ENCODE assay signal across 17 cellular contexts in genomic region chr4:104750008-104750407, GRCh38.
DNase-seq lines count a peak whose midpoint lies in the region; ATAC-seq, FAIRE-seq and TF ChIP-seq lines count a peak whose summit lies in the region.
"Had no signal": no experiment of that assay in that cellular context is flagged by ENCODE, and none has a peak within 500 bp of the region (broad histone marks: within the 10 kb centered on the region; RNA-seq: fewer than 3 reads in every experiment).

No MANE protein-coding gene starts in this region.

- CTCF ChIA-PET in HepG2 (lab: Yijun Ruan, JAX; ENCODE audit: low intra/inter-chr PET ratio, low total read pairs) (no interaction called here), HCT116 (lab: Charles Lee) (no interaction called here)

- TF ChIP-seq RAD21 in HepG2 (CRISPR knock-in tag; IDR thresholded peaks at IDR 0.05) (no peak), HCT116 (IDR thresholded peaks at IDR 0.05; ENCODE audit: low read depth) (no peak)

- peak; percentile 25 to 71 (median 45) for ATAC-seq in right lobe of liver
- no peak for ATAC-seq in HepG2
- no peak for ATAC-seq in HCT116
- ATAC-seq in left lobe of liver: peak; percentile 27
- ATAC-seq in GM21717 (IDR thresholded peaks at IDR 0.05; ENCODE audit: unreplicated experiment): no peak

- FAIRE-seq in HepG2 (lab: Jason Lieb, UNC): no peak
- FAIRE-seq: A204.1, GM12892 had no signal

- H3K27ac ChIP-seq in right lobe of liver (no peak overlapping the region), HepG2 (ENCODE audit: extremely low read length, insufficient read depth, low read length) (no peak overlapping the region), HCT116 (ENCODE audit: low read depth, low read length) (no peak overlapping the region), hepatocyte (no peak overlapping the region)
- H3K27ac ChIP-seq: GM23248 had no signal

- POLR2A ChIA-PET in HepG2 (lab: Yijun Ruan, JAX): no interaction called here
- POLR2A ChIA-PET in HCT116 (lab: Charles Lee): no interaction called here

- WGBS in right lobe of liver (ENCODE audit: insufficient coverage, low coverage, low lambda C conversion rate, missing lambda C conversion rate): 31% methylated on average over 2 of the region's 2 CpGs
- 0% methylated on average over 2 of the region's 2 CpGs for WGBS in HepG2 (ENCODE audit: low lambda C conversion rate)
- 86% methylated on average over 2 of the region's 2 CpGs for WGBS in hepatocyte (ENCODE audit: low lambda C conversion rate, missing lambda C conversion rate)

- H3K79me2 ChIP-seq in HepG2 (ENCODE audit: insufficient read depth, low read length): no peaks in the 10 kb centered on the region
- no peaks in the 10 kb centered on the region for H3K79me2 ChIP-seq in HCT116 (ENCODE audit: insufficient read depth, low read length)
- H3K79me2 ChIP-seq in hepatocyte: no peaks in the 10 kb centered on the region

- H3K27me3 ChIP-seq in right lobe of liver (no peaks in the 10 kb centered on the region), HepG2 (ENCODE audit: control insufficient read depth in 1 of 2, insufficient read depth in 2 of 2, low read length in 2 of 2) (no peaks in the 10 kb centered on the region), HCT116 (ENCODE audit: insufficient read depth, low read length) (no peaks in the 10 kb centered on the region), hepatocyte (no peaks in the 10 kb centered on the region)
- H3K27me3 ChIP-seq: BE2C had no signal

- H3K9ac ChIP-seq in HepG2 (ENCODE audit: insufficient read depth, low read depth, low read length): no peak overlapping the region
- H3K9ac ChIP-seq in HCT116 (ENCODE audit: low read length): no peak overlapping the region
- H3K9ac ChIP-seq: GM23248 had no signal

- H3K4me3 ChIP-seq in right lobe of liver (no peak overlapping the region), HepG2 (replicated peaks in 1 of 3; ENCODE audit: insufficient read depth in 1 of 3, low read depth in 2 of 3, low read length in 3 of 3) (no peak overlapping the region), HCT116 (replicated peaks in 1 of 2; ENCODE audit: low read depth in 1 of 2, low read length in 2 of 2) (no peak overlapping the region), hepatocyte (no peak overlapping the region)
- H3K4me3 ChIP-seq: GM23248, HAP-1 had no signal

- H4K20me1 ChIP-seq in HepG2 (ENCODE audit: insufficient read depth, low read length) (no peaks in the 10 kb centered on the region), HCT116 (ENCODE audit: insufficient read depth) (no peaks in the 10 kb centered on the region), hepatocyte (ENCODE audit: insufficient read depth, poor library complexity, severe bottlenecking) (no peaks in the 10 kb centered on the region)

- TF ChIP-seq EP300 in HepG2 (IDR thresholded peaks at IDR 0.05; ENCODE audit: low read depth in 2 of 2, low read length in 2 of 2) (no peak), HepG2 (CRISPR knock-in tag; IDR thresholded peaks at IDR 0.05; ENCODE audit: borderline replicate concordance) (no peak)

- DNase-seq in right lobe of liver (no peak), HepG2 (ENCODE audit: low spot score) (no peak), HCT116 (ENCODE audit: low read depth, low spot score) (no peak), left lobe of liver (ENCODE audit: low spot score) (no peak), hepatocyte (ENCODE audit: low spot score) (no peak), SKM-1 (lab: John Stamatoyannopoulos, UW; ENCODE audit: unreplicated experiment) (no peak)
- DNase-seq: ACHN; BE2C; CD4-positive, alpha-beta memory T cell; DMS153; DMS79; GDM1; GM23248 had no signal

- H3K9me3 ChIP-seq in right lobe of liver (no peaks in the 10 kb centered on the region), HepG2 (ENCODE audit: low read length) (no peaks in the 10 kb centered on the region), HCT116 (ENCODE audit: control insufficient read depth in 1 of 2, insufficient read depth in 1 of 2, low read depth in 1 of 2, low read length in 2 of 2) (no peaks in the 10 kb centered on the region), hepatocyte (ENCODE audit: low read depth) (no peaks in the 10 kb centered on the region)
- H3K9me3 ChIP-seq: BE2C, HAP-1 had no signal

- H3K9me2 ChIP-seq in HCT116 (ENCODE audit: insufficient read depth) (no peaks in the 10 kb centered on the region), hepatocyte (replicated peaks; ENCODE audit: insufficient read depth) (no peaks in the 10 kb centered on the region)

- BruUV-seq in HepG2 (replicated peaks; lab: Mats Ljungman, UMichigan): no TSS peak
- no TSS peak for BruUV-seq in HCT116 (replicated peaks; lab: Mats Ljungman, UMichigan)

- H2AFZ ChIP-seq in HepG2 (ENCODE audit: low read length): no peak overlapping the region
- peak overlapping the region; percentile 19 for H2AFZ ChIP-seq in HCT116 (ENCODE audit: low read depth, low read length, poor library complexity, severe bottlenecking)
- H2AFZ ChIP-seq in hepatocyte: no peak overlapping the region
- H2AFZ ChIP-seq: GM23248 had no signal

- intact Hi-C loops in right lobe of liver (cut with DNase I): no loop called here
- intact Hi-C loops in HepG2 (cut with micrococcal nuclease; ENCODE audit: unreplicated experiment): no loop called here
- intact Hi-C loops in HCT116 (cut with micrococcal nuclease): no loop called here

- RAD21 ChIA-PET in HCT116 (lab: Charles Lee; ENCODE audit: low non-redundant PET in 1 of 2, low total read pairs in 2 of 2, uncharacterized antibody in 2 of 2, unreplicated experiment in 2 of 2): no interaction called here

- H3K4me2 ChIP-seq in HepG2 (ENCODE audit: low read depth, low read length) (no peak overlapping the region), HCT116 (ENCODE audit: low read length) (no peak overlapping the region), hepatocyte (no peak overlapping the region)

- in situ Hi-C loops in HepG2 (cut with HindIII; ENCODE audit: extremely low pct_ligation_motif_present, low pct_unique_long_range_greater_than_20kb): no loop called here

- TF ChIP-seq POLR2A in right lobe of liver (IDR thresholded peaks at IDR 0.05) (no peak), HepG2 (IDR thresholded peaks at IDR 0.05; ENCODE audit: insufficient read depth in 1 of 2, low read depth in 2 of 2, low read length in 2 of 2) (no peak), HCT116 (IDR thresholded peaks at IDR 0.05; ENCODE audit: borderline replicate concordance, extremely low read depth, insufficient read depth, insufficient read length) (no peak)

- no peaks in the 10 kb centered on the region for H3K36me3 ChIP-seq in right lobe of liver
- no peaks in the 10 kb centered on the region for H3K36me3 ChIP-seq in HepG2 (replicated peaks in 1 of 2; ENCODE audit: control insufficient read depth in 1 of 2, insufficient read depth in 2 of 2, low read length in 2 of 2)
- H3K36me3 ChIP-seq in HCT116 (ENCODE audit: control insufficient read depth in 1 of 2, insufficient read depth in 2 of 2, low read length in 2 of 2): no peaks in the 10 kb centered on the region
- no peaks in the 10 kb centered on the region for H3K36me3 ChIP-seq in hepatocyte (replicated peaks; ENCODE audit: insufficient read depth, low read depth)
- H3K36me3 ChIP-seq: BE2C, HAP-1 had no signal

- no peak for TF ChIP-seq CTCF in right lobe of liver (IDR thresholded peaks at IDR 0.05)
- TF ChIP-seq CTCF in HepG2 (CRISPR knock-in tag; IDR thresholded peaks at IDR 0.05): no peak
- no peak for TF ChIP-seq CTCF in HCT116 (IDR thresholded peaks at IDR 0.05 in 2 of 3, conservative IDR thresholded peaks at IDR 0.05 in 1 of 3; ENCODE audit: borderline replicate concordance in 1 of 3, insufficient read depth in 1 of 3, low read depth in 2 of 3, low read length in 2 of 3)
- no peak for TF ChIP-seq CTCF in hepatocyte (IDR thresholded peaks at IDR 0.05; ENCODE audit: poor library complexity)

- H3K4me1 ChIP-seq in right lobe of liver (no peaks in the 10 kb centered on the region), HepG2 (ENCODE audit: insufficient read depth, low read length) (no peaks in the 10 kb centered on the region), HCT116 (ENCODE audit: control insufficient read depth in 1 of 2, insufficient read depth in 2 of 2, low read length in 2 of 2) (peaks cover 3 to 18% of the 10 kb centered on the region in 2 experiments; a peak in 3 of 4 replicates), hepatocyte (ENCODE audit: insufficient read depth) (no peaks in the 10 kb centered on the region)
- H3K4me1 ChIP-seq: BE2C, HAP-1 had no signal

TF ChIP-seq in HepG2, 621 proteins besides CTCF, POLR2A, EP300 and RAD21 (continues in another document):
- TF ChIP-seq SMAD9 (CRISPR knock-in tag; IDR thresholded peaks at IDR 0.05) (no peak), ZNF703 (CRISPR knock-in tag; IDR thresholded peaks at IDR 0.05; ENCODE audit: borderline replicate concordance) (no peak), ZNF564 (CRISPR knock-in tag; IDR thresholded peaks at IDR 0.05) (no peak), ZNF850 (CRISPR knock-in tag; conservative IDR thresholded peaks at IDR 0.05) (no peak), HDAC2 (CRISPR knock-in tag; IDR thresholded peaks at IDR 0.05) (no peak), GATA4 (IDR thresholded peaks at IDR 0.05; ENCODE audit: borderline replicate concordance, low read depth) (no peak), REL (CRISPR knock-in tag; conservative IDR thresholded peaks at IDR 0.05) (no peak), DBP (CRISPR knock-in tag; IDR thresholded peaks at IDR 0.05; ENCODE audit: not compliant biosample characterization) (no peak)

TF ChIP-seq in HCT116, 20 proteins besides CTCF, POLR2A, EP300 and RAD21 (continues in another document):
- TF ChIP-seq CEBPB (IDR thresholded peaks at IDR 0.05; ENCODE audit: low read depth) (no peak), ZFX (IDR thresholded peaks at IDR 0.05) (no peak), EGR1 (IDR thresholded peaks at IDR 0.05; ENCODE audit: low read depth) (no peak), EZH2 (IDR thresholded peaks at IDR 0.05) (no peak), FOSL1 (IDR thresholded peaks at IDR 0.05; ENCODE audit: low read depth) (no peak), SRF (IDR thresholded peaks at IDR 0.05; ENCODE audit: low read depth) (no peak), POLR2AphosphoS5 (IDR thresholded peaks at IDR 0.05; ENCODE audit: low read depth, low read length) (no peak), SIN3A (IDR thresholded peaks at IDR 0.05; ENCODE audit: low read depth) (no peak), ELF1 (IDR thresholded peaks at IDR 0.05; ENCODE audit: borderline replicate concordance, low read depth) (no peak)

Comparison
In these comparisons a context has a peak if more than half of its experiments do, and no peak if none do; other contexts are left out.
1. ATAC-seq: peak in right lobe of liver (4 of 4) and left lobe of liver (single experiment); none in HepG2 (single experiment), HCT116 (single experiment) and GM21717 (single experiment).